Comparison of ENCODE assay signal across 23 cellular contexts in genomic region chr3:5235655-5236054, GRCh38.
"Had no signal": no experiment of that assay in that cellular context is flagged by ENCODE, and none has a peak within 500 bp of the region (broad histone marks: within the 10 kb centered on the region; RNA-seq: fewer than 3 reads in every experiment).

No MANE protein-coding gene starts in this region.

- H3K27ac Mint-ChIP-seq: dendritic cell treated with granulocyte-macrophage colony-stimulating factor and Interleukin-4, amounts not matched to agents 40 ng/mL and 50 ng/mL, for 4 days; mesothelial cell of epicardium had no signal

- FAIRE-seq: endothelial cell of umbilical vein, frontal cortex, islet of Langerhans, kidney had no signal

- H3K36me3 Mint-ChIP-seq: mesothelial cell of epicardium had no signal

- H3K27me3 ChIP-seq: colonic mucosa, left lung had no signal

- H3K27me3 Mint-ChIP-seq: dendritic cell treated with granulocyte-macrophage colony-stimulating factor and Interleukin-4, amounts not matched to agents 40 ng/mL and 50 ng/mL, for 4 days; naive B cell had no signal

- H3K4me3 ChIP-seq: colonic mucosa, esophagus muscularis mucosa, gastroesophageal sphincter, heart right ventricle, left lung, lower lobe of right lung, mucosa of descending colon had no signal

- H3K4me1 ChIP-seq: colonic mucosa, esophagus muscularis mucosa, foreskin keratinocyte, gastroesophageal sphincter, left lung, lower lobe of right lung had no signal

- DNase-seq: colonic mucosa; cortex of kidney; effector CD8-positive, alpha-beta T cell; foreskin keratinocyte; glutamatergic neuron; head of caudate nucleus; heart right ventricle; hippocampal formation; kidney; kidney glomerular epithelial cell; left colon; left lung; left ventricle myocardium superior; lower lobe of right lung; mucosa of descending colon; naive B cell had no signal

- H3K9me3 ChIP-seq: colonic mucosa, esophagus muscularis mucosa, gastroesophageal sphincter, heart right ventricle, left lung, lower lobe of right lung, mucosa of descending colon had no signal

- H3K36me3 ChIP-seq: colonic mucosa, esophagus muscularis mucosa, gastroesophageal sphincter, heart right ventricle, left lung, lower lobe of right lung had no signal

- H3K27ac ChIP-seq: colonic mucosa, esophagus muscularis mucosa, foreskin keratinocyte, gastroesophageal sphincter, heart right ventricle, left lung, lower lobe of right lung had no signal

- ATAC-seq: foreskin keratinocyte, gastroesophageal sphincter, heart right ventricle, left colon, left lung, left ventricle myocardium superior, lower lobe of right lung, mucosa of descending colon had no signal

- H3K4me3 Mint-ChIP-seq: dendritic cell treated with granulocyte-macrophage colony-stimulating factor and Interleukin-4, amounts not matched to agents 40 ng/mL and 50 ng/mL, for 4 days; mesothelial cell of epicardium; naive B cell had no signal

- H3K9me3 Mint-ChIP-seq: dendritic cell treated with granulocyte-macrophage colony-stimulating factor and Interleukin-4, amounts not matched to agents 40 ng/mL and 50 ng/mL, for 4 days; mesothelial cell of epicardium; naive B cell had no signal
